Comparison of ENCODE assay signal across 27 cellular contexts in the genomic region with DNA sequence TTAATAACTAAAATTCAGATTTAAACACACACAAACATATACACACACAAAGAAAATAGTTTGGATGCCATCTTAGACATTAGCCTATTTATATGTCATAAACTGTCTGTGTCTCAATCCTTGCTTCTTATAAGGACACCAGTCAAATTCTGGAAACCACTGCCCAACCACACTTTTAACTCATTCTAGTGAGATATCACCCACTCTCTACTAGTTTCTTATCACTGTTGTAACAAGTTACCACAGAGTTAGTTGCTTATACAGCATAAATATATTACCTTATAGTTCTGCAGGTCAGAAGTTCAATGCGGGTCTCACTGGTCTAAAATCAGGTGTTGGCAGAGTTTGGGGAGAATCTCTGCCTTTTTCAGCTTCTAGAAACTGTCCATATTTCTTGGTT.
A peak's percentile ranks its signal among the peaks of the same experiment; 100 is the strongest.
DNase-seq lines count a peak whose midpoint lies in the region; ATAC-seq and TF ChIP-seq lines count a peak whose summit lies in the region.
"Had no signal": no experiment of that assay in that cellular context is flagged by ENCODE, and none has a peak within 500 bp of the region (broad histone marks: within the 10 kb centered on the region; RNA-seq: fewer than 3 reads in every experiment).

No MANE protein-coding gene starts in this region.

- peaks cover 12% of the 10 kb centered on the region for H3K4me1 Mint-ChIP-seq in activated CD4-positive, alpha-beta T cell treated with anti-CD3 and anti-CD28 coated beads for 36 hours
- H3K4me1 Mint-ChIP-seq in T-helper 2 cell treated with Interferon-gamma antibody and Interleukin-4, amounts not matched to agents 5 μg/mL and 100 μg/mL, for 36 hours (ENCODE audit: low read depth), result peaks cover 11% of the 10 kb centered on the region
- H3K4me1 Mint-ChIP-seq: memory B cell had no signal

- no peak overlapping the region for H2AFZ ChIP-seq in smooth muscle cell (ENCODE audit: low read depth)

- CTCF ChIA-PET in activated CD4-positive, alpha-beta T cell treated with anti-CD3 and anti-CD28 coated beads for 36 hours (lab: Charles Lee), result interaction anchor here (0.6 kb wide), 1 partner anchor 244 kb away, joined by 3 read pairs; no protein-coding TSS in a partner anchor

- intact Hi-C loops in activated CD4-positive, alpha-beta T cell treated with anti-CD3 and anti-CD28 coated beads for 36 hours (cut with DNase I, micrococcal nuclease), result no loop called here
- intact Hi-C loops in colonic mucosa (cut with DNase I), result no loop called here

- H3K27ac ChIP-seq in smooth muscle cell (ENCODE audit: low read depth), result no peak overlapping the region
- H3K27ac ChIP-seq in colonic mucosa, result no peak overlapping the region
- H3K27ac ChIP-seq: dorsolateral prefrontal cortex, tibial artery had no signal

- no peaks in the 10 kb centered on the region for H3K79me2 ChIP-seq in smooth muscle cell (ENCODE audit: low read depth)

- H3K4me3 ChIP-seq in smooth muscle cell (no peak overlapping the region), colonic mucosa (no peak overlapping the region)
- H3K4me3 ChIP-seq: dorsolateral prefrontal cortex, tibial artery had no signal

- ATAC-seq in activated CD4-positive, alpha-beta T cell treated with anti-CD3 and anti-CD28 coated beads for 36 hours, result peak; percentile 22
- ATAC-seq in HG02885 (IDR thresholded peaks at IDR 0.05; ENCODE audit: poor library complexity, unreplicated experiment), result peak; percentile 56
- ATAC-seq in activated CD4-positive, CD25-positive, alpha-beta regulatory T cell treated with anti-CD3 and anti-CD28 coated beads, Interleukin-2, amount 50 U/mL, for 24 hours, result no peak
- ATAC-seq: left cardiac atrium had no signal

- 94% methylated on average over 1 of the region's 1 CpG for WGBS in smooth muscle cell (ENCODE audit: low lambda C conversion rate)

- H3K27me3 Mint-ChIP-seq in activated CD4-positive, alpha-beta T cell treated with anti-CD3 and anti-CD28 coated beads for 36 hours, result peaks cover 7% of the 10 kb centered on the region
- peaks cover 40% of the 10 kb centered on the region for H3K27me3 Mint-ChIP-seq in T-helper 2 cell treated with Interferon-gamma antibody and Interleukin-4, amounts not matched to agents 5 μg/mL and 100 μg/mL, for 36 hours (ENCODE audit: low read depth)

- no peaks in the 10 kb centered on the region for H3K9me3 Mint-ChIP-seq in activated CD4-positive, alpha-beta T cell treated with anti-CD3 and anti-CD28 coated beads for 36 hours (ENCODE audit: low read depth)
- no peaks in the 10 kb centered on the region for H3K9me3 Mint-ChIP-seq in T-helper 2 cell treated with Interferon-gamma antibody and Interleukin-4, amounts not matched to agents 5 μg/mL and 100 μg/mL, for 36 hours
- H3K9me3 Mint-ChIP-seq: activated T-cell treated with anti-CD3 and anti-CD28 coated beads, Interleukin-2, amount 50 U/mL, for 4 hours; memory B cell; T-helper 1 cell treated with Interleukin-12 subunit alpha and Interleukin-12 subunit beta and Interleukin-4 antibody, amounts not matched to agents 30 μg/mL and 1 μg/mL, for 36 hours had no signal

- no peaks in the 10 kb centered on the region for H3F3A ChIP-seq in smooth muscle cell (ENCODE audit: low read depth)

- no peaks in the 10 kb centered on the region for H3K9me3 ChIP-seq in smooth muscle cell (replicated peaks; ENCODE audit: low read depth)
- no peaks in the 10 kb centered on the region for H3K9me3 ChIP-seq in colonic mucosa
- H3K9me3 ChIP-seq: Caco-2, tibial artery had no signal

- no peaks in the 10 kb centered on the region for H3K36me3 Mint-ChIP-seq in activated CD4-positive, alpha-beta T cell treated with anti-CD3 and anti-CD28 coated beads for 36 hours (ENCODE audit: low read depth)
- no peaks in the 10 kb centered on the region for H3K36me3 Mint-ChIP-seq in T-helper 2 cell treated with Interferon-gamma antibody and Interleukin-4, amounts not matched to agents 5 μg/mL and 100 μg/mL, for 36 hours (ENCODE audit: low read depth)
- H3K36me3 Mint-ChIP-seq: memory B cell had no signal

- H4K20me1 ChIP-seq in smooth muscle cell (ENCODE audit: low read depth), result no peaks in the 10 kb centered on the region

- H3K27me3 ChIP-seq in smooth muscle cell (ENCODE audit: low read depth) (no peaks in the 10 kb centered on the region), colonic mucosa (no peaks in the 10 kb centered on the region)
- H3K27me3 ChIP-seq: tibial artery had no signal

- no peak overlapping the region for H3K4me3 Mint-ChIP-seq in activated CD4-positive, alpha-beta T cell treated with anti-CD3 and anti-CD28 coated beads for 36 hours
- no peak overlapping the region for H3K4me3 Mint-ChIP-seq in T-helper 2 cell treated with Interferon-gamma antibody and Interleukin-4, amounts not matched to agents 5 μg/mL and 100 μg/mL, for 36 hours
- H3K4me3 Mint-ChIP-seq: activated T-cell treated with anti-CD3 and anti-CD28 coated beads, Interleukin-2, amount 50 U/mL, for 4 hours; memory B cell; T-helper 1 cell treated with Interleukin-12 subunit alpha and Interleukin-12 subunit beta and Interleukin-4 antibody, amounts not matched to agents 30 μg/mL and 1 μg/mL, for 36 hours had no signal

- POLR2A ChIA-PET in activated CD4-positive, alpha-beta T cell treated with anti-CD3 and anti-CD28 coated beads for 36 hours (lab: Charles Lee), result no interaction called here

- no peak for DNase-seq in activated CD4-positive, alpha-beta T cell treated with anti-CD3 and anti-CD28 coated beads for 36 hours
- no peak for DNase-seq in activated CD4-positive, alpha-beta T cell treated with anti-CD3 and anti-CD28 coated beads, Interleukin-2, amount 50 U/mL, for 4 hours
- DNase-seq in T-helper 2 cell treated with Interferon-gamma antibody and Interleukin-4, amounts not matched to agents 5 μg/mL and 100 μg/mL, for 36 hours (ENCODE audit: low spot score), result peak; percentile 8
- DNase-seq in smooth muscle cell (lab: John Stamatoyannopoulos, UW; ENCODE audit: unreplicated experiment) (no peak), colonic mucosa (no peak), T-helper 1 cell (no peak)
- DNase-seq: 8988T; activated naive CD4-positive, alpha-beta T cell treated with anti-CD3 and anti-CD28 coated beads, Interleukin-2, amount 50 U/mL, for 16 hours; activated T-cell treated with anti-CD3 and anti-CD28 coated beads, Interleukin-2, amount 50 U/mL, for 4 hours; aorta; Caco-2; caudate nucleus; dorsolateral prefrontal cortex; head of caudate nucleus; IMR-90; left cardiac atrium; MM.1S; NCI-H1417 treated with DMSO at 0.1 percent for 48 hours; NCI-H510A treated with DMSO at 0.1 percent for 48 hours; occipital lobe; stimulated activated CD4-positive, alpha-beta T cell treated with anti-CD3 and anti-CD28 coated beads, Interleukin-2, amount 100 ng/mL, for 48 hours; stimulated activated naive CD4-positive, alpha-beta T cell; tibial artery had no signal

- no peak overlapping the region for H3K9ac ChIP-seq in smooth muscle cell (ENCODE audit: low read depth)
- no peak overlapping the region for H3K9ac ChIP-seq in colonic mucosa (ENCODE audit: low read depth in 2 of 2, low read length in 2 of 2)

- peak overlapping the region; percentile 16 for H3K27ac Mint-ChIP-seq in activated CD4-positive, alpha-beta T cell treated with anti-CD3 and anti-CD28 coated beads for 36 hours
- H3K27ac Mint-ChIP-seq in T-helper 2 cell treated with Interferon-gamma antibody and Interleukin-4, amounts not matched to agents 5 μg/mL and 100 μg/mL, for 36 hours, result no peak overlapping the region
- H3K27ac Mint-ChIP-seq: memory B cell; T-helper 1 cell treated with Interleukin-12 subunit alpha and Interleukin-12 subunit beta and Interleukin-4 antibody, amounts not matched to agents 30 μg/mL and 1 μg/mL, for 36 hours had no signal

- peak overlapping the region; percentile 14 for H3K4me2 ChIP-seq in smooth muscle cell

- TF ChIP-seq CTCF in smooth muscle cell (IDR thresholded peaks at IDR 0.05; ENCODE audit: borderline replicate concordance, insufficient read depth, poor library complexity, severe bottlenecking) (no peak), colonic mucosa (IDR thresholded peaks at IDR 0.05) (no peak)

- H3K36me3 ChIP-seq in smooth muscle cell (ENCODE audit: low read depth) (no peaks in the 10 kb centered on the region), colonic mucosa (no peaks in the 10 kb centered on the region)
- H3K36me3 ChIP-seq: tibial artery had no signal

- no peaks in the 10 kb centered on the region for H3K4me1 ChIP-seq in smooth muscle cell (ENCODE audit: low read depth)
- H3K4me1 ChIP-seq in colonic mucosa, result no peaks in the 10 kb centered on the region
- H3K4me1 ChIP-seq: Caco-2, tibial artery had no signal

Comparison
In these comparisons a context has a peak if more than half of its experiments do, and no peak if none do; other contexts are left out.
1. ATAC-seq: peak in activated CD4-positive, alpha-beta T cell treated with anti-CD3 and anti-CD28 coated beads for 36 hours (single experiment) and HG02885 (single experiment); none in activated CD4-positive, CD25-positive, alpha-beta regulatory T cell treated with anti-CD3 and anti-CD28 coated beads, Interleukin-2, amount 50 U/mL, for 24 hours (0 of 2).